Comparison of ENCODE assay signal across 10 cellular contexts in the genomic region with DNA sequence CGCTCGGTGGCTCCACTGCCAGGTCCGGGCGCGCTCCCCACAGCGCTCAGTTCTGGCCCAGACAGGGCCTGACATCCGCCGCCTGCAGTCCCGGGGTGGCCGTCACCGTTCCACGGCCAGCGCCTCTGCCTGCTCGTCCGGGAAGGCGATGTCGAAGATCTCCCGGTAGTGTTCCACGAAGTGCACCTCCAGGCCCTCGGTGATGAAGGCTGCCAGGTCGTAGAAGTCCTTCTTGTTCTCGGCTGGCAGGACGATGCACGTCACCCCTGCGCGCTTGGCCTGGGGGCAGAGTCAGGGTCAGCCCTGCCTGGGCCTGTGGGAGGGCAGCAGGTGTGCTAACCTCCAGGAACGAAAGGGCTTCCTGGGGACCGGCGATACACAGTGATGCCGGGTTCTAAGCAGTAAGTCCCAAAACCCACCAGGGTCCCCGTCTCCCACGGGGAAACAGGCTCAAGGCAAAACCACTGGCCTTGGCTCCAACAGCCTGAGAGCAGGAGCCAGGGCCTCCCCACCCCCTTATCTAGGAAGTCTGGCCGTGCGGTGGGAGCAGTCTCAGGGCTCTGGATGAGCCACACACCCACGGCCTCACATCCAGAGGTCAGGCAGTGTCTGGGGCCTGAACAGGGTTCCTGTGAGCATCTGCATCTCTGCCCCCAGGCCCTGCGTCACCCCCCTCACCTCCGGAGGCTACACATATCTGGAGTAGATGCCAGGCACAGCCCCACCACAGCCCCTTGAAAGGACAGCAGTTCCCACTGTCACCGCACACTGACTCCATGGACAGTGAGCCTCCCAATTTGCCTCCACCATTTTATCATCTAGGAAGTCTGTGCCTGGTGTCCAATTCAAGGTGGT. TPM values are rescaled to one million over a fixed set of nuclear protein-coding genes. Genes with fewer than 3 reads are reported as not detected.
DNase-seq lines count a peak whose midpoint lies in the region; ATAC-seq, FAIRE-seq and TF ChIP-seq lines count a peak whose summit lies in the region.
"Had no signal": no experiment of that assay in that cellular context is flagged by ENCODE, and none has a peak within 500 bp of the region (broad histone marks: within the 10 kb centered on the region; RNA-seq: fewer than 3 reads in every experiment).

No MANE protein-coding gene starts in this region.

- peaks cover 60% of the 10 kb centered on the region for H3K36me3 ChIP-seq in SJCRH30
- H3K36me3 ChIP-seq in small intestine (ENCODE audit: control insufficient read depth in 2 of 2, insufficient read depth in 2 of 2, low read length in 2 of 2), result peaks cover 3 to 12% of the 10 kb centered on the region in 2 donors

- no peaks in the 10 kb centered on the region for H3K9me3 ChIP-seq in SJCRH30 (replicated peaks)
- H3K9me3 ChIP-seq in small intestine (ENCODE audit: control insufficient read depth, low read depth), result no peaks in the 10 kb centered on the region
- H3K9me3 ChIP-seq: right lobe of liver had no signal

- no peak for FAIRE-seq in small intestine (lab: Jason Lieb, UNC)
- FAIRE-seq: TTC549 had no signal

- H3K27me3 ChIP-seq in SJCRH30 (no peaks in the 10 kb centered on the region), small intestine (ENCODE audit: control insufficient read depth in 2 of 2, insufficient read depth in 2 of 2, low read length in 2 of 2) (no peaks in the 10 kb centered on the region)
- H3K27me3 ChIP-seq: right lobe of liver had no signal

- no peak for ATAC-seq in HG02798 (IDR thresholded peaks at IDR 0.05; ENCODE audit: poor library complexity, unreplicated experiment)
- ATAC-seq in GM21786 (IDR thresholded peaks at IDR 0.05; ENCODE audit: unreplicated experiment), result no peak

- peak overlapping the region; percentile 89 for H3K4me3 ChIP-seq in GM12875 (ENCODE audit: low read depth, low read length)
- peak overlapping the region; percentile 95; the same call in 1 of the 2 replicates for H3K4me3 ChIP-seq in SJCRH30
- peak overlapping the region; percentile 99 for H3K4me3 ChIP-seq in epithelial cell of proximal tubule (ENCODE audit: low read depth, low read length)
- H3K4me3 ChIP-seq in small intestine (ENCODE audit: low read depth in 1 of 2, low read length in 2 of 2), result peak overlapping the region in 1 of 2 donors; percentile 72

- no peak for TF ChIP-seq CTCF in GM12875 (IDR thresholded peaks at IDR 0.05; ENCODE audit: borderline replicate concordance, insufficient read depth, low read depth, low read length)
- no peak for TF ChIP-seq CTCF in epithelial cell of proximal tubule (conservative IDR thresholded peaks at IDR 0.05; ENCODE audit: low read depth, low read length)

- H3K27ac ChIP-seq in SJCRH30, result no peak overlapping the region
- peak overlapping the region; percentile 84 to 87 for H3K27ac ChIP-seq in small intestine (ENCODE audit: low read depth in 1 of 2, low read length in 1 of 2)

- 36 to 55% (median 41%) methylated on average over 30 to 38 of the region's 38 CpGs for WGBS in small intestine, 3 donors

- DNase-seq in SJCRH30 (no peak), epithelial cell of proximal tubule (ENCODE audit: low read depth) (no peak), small intestine (no peak), NCI-H2029 (lab: John Stamatoyannopoulos, UW) (no peak), SIG-M5 treated with dmso at 0.1 percent for 504 hours (lab: John Stamatoyannopoulos, UW; ENCODE audit: unreplicated experiment) (no peak)

- H3K4me1 ChIP-seq in SJCRH30 (peaks cover 18% of the 10 kb centered on the region), small intestine (ENCODE audit: control insufficient read depth in 2 of 2, insufficient read depth in 1 of 2, low read depth in 1 of 2, low read length in 1 of 2) (no peaks in the 10 kb centered on the region)

RNA-seq across cellular contexts. Expression of a gene that starts 2.1 kb away (rescaled TPM):
- 510 and 695 TPM in 2 replicates for total RNA-seq in SJCRH30 (2014; rRNA removed; shearing (Covaris generic))
- 808 and 1,224 TPM in 2 replicates for total RNA-seq in epithelial cell of proximal tubule
- polyA plus RNA-seq in small intestine, result 1,000 to 10,000 TPM in 2 of 3 donors, 100 to 1,000 TPM in 1; 945 to 1,946 (median 1,463) TPM

RNA-seq across cellular contexts. Expression of a gene that starts 11.3 kb away (rescaled TPM):
- total RNA-seq in SJCRH30 (2014; rRNA removed; shearing (Covaris generic)), result 0.89 and 1.3 TPM in 2 replicates
- total RNA-seq in epithelial cell of proximal tubule, result 4.3 and 13.5 TPM in 2 replicates
- 1 to 10 TPM; 4.5 to 6.0 (median 4.6) TPM for polyA plus RNA-seq in small intestine

RNA-seq across cellular contexts. Expression of a gene that starts 11.8 kb away (rescaled TPM):
- 33.0 and 45.6 TPM in 2 replicates for total RNA-seq in SJCRH30 (2014; rRNA removed; shearing (Covaris generic))
- 61.2 and 67.6 TPM in 2 replicates for total RNA-seq in epithelial cell of proximal tubule
- polyA plus RNA-seq in small intestine, result 100 to 1,000 TPM in 2 of 3 donors, 10 to 100 TPM in 1; 99.5 to 134 (median 117) TPM

RNA-seq across cellular contexts. Expression of a gene that starts 27.8 kb away (rescaled TPM):
- 53.5 and 54.0 TPM in 2 replicates for total RNA-seq in SJCRH30 (2014; rRNA removed; shearing (Covaris generic))
- 115 and 134 TPM in 2 replicates for total RNA-seq in epithelial cell of proximal tubule
- polyA plus RNA-seq in small intestine, result 10 to 100 TPM; 41.6 to 69.2 (median 45.6) TPM

RNA-seq across cellular contexts. Expression of a gene that starts 28.3 kb away (rescaled TPM):
- total RNA-seq in SJCRH30 (2014; rRNA removed; shearing (Covaris generic)), result not detected in 2 replicates
- total RNA-seq in epithelial cell of proximal tubule, result 0.65 TPM in 1 of 2 replicates, not detected in the other
- not detected for polyA plus RNA-seq in small intestine
- total RNA-seq: right lobe of liver had no signal
